ENCODE assay signal across 32 cellular contexts in the genomic region with DNA sequence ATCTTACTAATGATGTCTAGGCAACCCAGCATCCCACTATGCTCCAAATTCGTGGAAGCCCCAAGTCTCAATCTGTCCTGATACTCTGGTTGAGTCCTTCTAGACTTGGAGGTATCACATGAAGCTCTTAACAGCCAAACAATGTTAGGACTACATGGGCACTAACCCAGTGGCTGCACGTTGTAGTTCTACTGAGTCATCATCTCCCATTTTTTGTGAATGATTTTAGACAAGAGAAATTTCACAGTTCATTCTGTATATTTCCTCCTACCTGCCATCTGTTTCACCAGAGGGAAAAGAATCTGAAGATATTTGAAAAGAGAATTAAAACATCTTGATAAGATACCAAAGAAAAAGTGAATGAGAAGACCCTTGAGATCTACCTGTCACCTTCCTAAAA.
"Had no signal": no experiment of that assay in that cellular context is flagged by ENCODE, and none has a peak within 500 bp of the region (broad histone marks: within the 10 kb centered on the region; RNA-seq: fewer than 3 reads in every experiment).

No MANE protein-coding gene starts in this region.

- H3K27me3 ChIP-seq: ascending aorta, body of pancreas, breast epithelium, MG63, SJCRH30 had no signal

- H3K9me3 ChIP-seq: ascending aorta, body of pancreas, breast epithelium, MG63, SJCRH30 had no signal

- H3K9me3 Mint-ChIP-seq: activated CD4-positive, alpha-beta T cell treated with anti-CD3 and anti-CD28 coated beads, Interleukin-2, amount 10 ng/mL, durations not matched to agents 7 days and 5 days; activated naive CD4-positive, alpha-beta T cell treated with anti-CD3 and anti-CD28 coated beads, Interleukin-2, amount 50 U/mL, for 24 hours; activated naive CD8-positive, alpha-beta T cell treated with anti-CD3 and anti-CD28 coated beads, Interleukin-2, amount 10 ng/mL, durations not matched to agents 7 days and 5 days; activated T-cell treated with anti-CD3 and anti-CD28 coated beads, Interleukin-2, amount 50 U/mL, for 24 hours; activated T-helper 2 cell treated with anti-CD3 and anti-CD28 coated beads, Interferon-gamma antibody, Interleukin-2, Interleukin-4, amounts not matched to agents 10 μg/mL and 5 μg/mL and 100 μg/mL, durations not matched to agents 14 hours and 24 hours and 36 hours; T-helper 1 cell treated with Interleukin-12 subunit alpha and Interleukin-12 subunit beta and Interleukin-4 antibody, amounts not matched to agents 30 μg/mL and 1 μg/mL, for 36 hours; T-helper 2 cell treated with Interferon-gamma antibody and Interleukin-4, amounts not matched to agents 5 μg/mL and 100 μg/mL, for 36 hours; WTC11 had no signal

- H3K27ac Mint-ChIP-seq: activated CD4-positive, alpha-beta T cell treated with anti-CD3 and anti-CD28 coated beads for 36 hours; activated CD4-positive, alpha-beta T cell treated with anti-CD3 and anti-CD28 coated beads, Interleukin-2, amount 10 ng/mL, durations not matched to agents 7 days and 5 days; activated CD8-positive, alpha-beta T cell treated with anti-CD3 and anti-CD28 coated beads, Interleukin-2, amount 10 ng/mL, durations not matched to agents 7 days and 5 days; activated naive CD4-positive, alpha-beta T cell treated with anti-CD3 and anti-CD28 coated beads, Interleukin-2, amount 50 U/mL, for 24 hours; activated naive CD8-positive, alpha-beta T cell treated with anti-CD3 and anti-CD28 coated beads, Interleukin-2, amount 10 ng/mL, durations not matched to agents 7 days and 5 days; activated T-cell treated with anti-CD3 and anti-CD28 coated beads, Interleukin-2, amount 50 U/mL, for 24 hours; activated T-helper 2 cell treated with anti-CD3 and anti-CD28 coated beads, Interferon-gamma antibody, Interleukin-2, Interleukin-4, amounts not matched to agents 10 μg/mL and 5 μg/mL and 100 μg/mL, durations not matched to agents 14 hours and 24 hours and 36 hours; T-helper 1 cell treated with Interleukin-12 subunit alpha and Interleukin-12 subunit beta and Interleukin-4 antibody, amounts not matched to agents 30 μg/mL and 1 μg/mL, for 36 hours; T-helper 2 cell treated with Interferon-gamma antibody and Interleukin-4, amounts not matched to agents 5 μg/mL and 100 μg/mL, for 36 hours; WTC11 had no signal

- H3K27ac ChIP-seq: ascending aorta, body of pancreas, breast epithelium, SJCRH30, SK-N-MC had no signal

- H3K4me3 Mint-ChIP-seq: activated CD4-positive, alpha-beta T cell treated with anti-CD3 and anti-CD28 coated beads for 36 hours; activated CD4-positive, alpha-beta T cell treated with anti-CD3 and anti-CD28 coated beads, Interleukin-2, amount 10 ng/mL, durations not matched to agents 7 days and 5 days; activated CD8-positive, alpha-beta T cell treated with anti-CD3 and anti-CD28 coated beads, Interleukin-2, amount 10 ng/mL, durations not matched to agents 7 days and 5 days; activated naive CD4-positive, alpha-beta T cell treated with anti-CD3 and anti-CD28 coated beads, Interleukin-2, amount 50 U/mL, for 24 hours; activated naive CD8-positive, alpha-beta T cell treated with anti-CD3 and anti-CD28 coated beads, Interleukin-2, amount 10 ng/mL, durations not matched to agents 7 days and 5 days; activated T-cell treated with anti-CD3 and anti-CD28 coated beads, Interleukin-2, amount 50 U/mL, for 24 hours; T-helper 1 cell treated with Interleukin-12 subunit alpha and Interleukin-12 subunit beta and Interleukin-4 antibody, amounts not matched to agents 30 μg/mL and 1 μg/mL, for 36 hours; T-helper 2 cell treated with Interferon-gamma antibody and Interleukin-4, amounts not matched to agents 5 μg/mL and 100 μg/mL, for 36 hours; WTC11 had no signal

- H3K4me3 ChIP-seq: ascending aorta, body of pancreas, breast epithelium, MG63, SJCRH30, SK-N-MC had no signal

- H3K36me3 ChIP-seq: ascending aorta, breast epithelium, MG63, SJCRH30 had no signal

- ATAC-seq: activated CD4-positive, alpha-beta T cell treated with anti-CD3 and anti-CD28 coated beads for 36 hours; activated CD4-positive, CD25-positive, alpha-beta regulatory T cell treated with anti-CD3 and anti-CD28 coated beads, Interleukin-2, amount 50 U/mL, for 24 hours; activated CD8-positive, alpha-beta T cell treated with anti-CD3 and anti-CD28 coated beads, Interleukin-2, amount 10 ng/mL, durations not matched to agents 7 days and 5 days; body of pancreas; Panc1; WTC11 had no signal

- H3K36me3 Mint-ChIP-seq: activated naive CD4-positive, alpha-beta T cell treated with anti-CD3 and anti-CD28 coated beads, Interleukin-2, amount 50 U/mL, for 24 hours; activated naive CD8-positive, alpha-beta T cell treated with anti-CD3 and anti-CD28 coated beads, Interleukin-2, amount 10 ng/mL, durations not matched to agents 7 days and 5 days; WTC11 had no signal

- DNase-seq: activated CD4-positive, alpha-beta T cell treated with anti-CD3 and anti-CD28 coated beads for 36 hours; activated CD4-positive, alpha-beta T cell treated with anti-CD3 and anti-CD28 coated beads, Interleukin-2, amount 10 ng/mL, durations not matched to agents 7 days and 5 days; activated CD4-positive, alpha-beta T cell treated with anti-CD3 and anti-CD28 coated beads, Interleukin-2, amount 50 U/mL, for 48 hours; activated CD8-positive, alpha-beta T cell treated with anti-CD3 and anti-CD28 coated beads, Interleukin-2, amount 10 ng/mL, durations not matched to agents 7 days and 5 days; activated gamma-delta T cell; activated naive CD4-positive, alpha-beta T cell treated with Interleukin-2 at 50 U/mL for 16 hours; activated naive CD8-positive, alpha-beta T cell treated with anti-CD3 and anti-CD28 coated beads, Interleukin-2, amount 10 ng/mL, durations not matched to agents 7 days and 5 days; activated T-cell treated with anti-CD3 and anti-CD28 coated beads, Interleukin-2, amount 50 U/mL, for 24 hours; amygdala; body of pancreas; Kasumi-1; MG63; NCI-H1048; NCI-H1105 treated with DMSO at 0.1 percent for 48 hours; NCI-H1436; NCI-H1694; NCI-H1930; NCI-H2081 treated with DMSO at 0.1 percent for 48 hours; NCI-H226; NCI-H524 treated with DMSO at 0.1 percent for 48 hours; SHP77; SJCRH30 had no signal

- H3K4me1 ChIP-seq: ascending aorta, body of pancreas, breast epithelium, SJCRH30 had no signal

- H3K4me1 Mint-ChIP-seq: activated CD4-positive, alpha-beta T cell treated with anti-CD3 and anti-CD28 coated beads, Interleukin-2, amount 10 ng/mL, durations not matched to agents 7 days and 5 days; activated naive CD4-positive, alpha-beta T cell treated with anti-CD3 and anti-CD28 coated beads, Interleukin-2, amount 50 U/mL, for 24 hours; activated naive CD8-positive, alpha-beta T cell treated with anti-CD3 and anti-CD28 coated beads, Interleukin-2, amount 10 ng/mL, durations not matched to agents 7 days and 5 days had no signal
